Comparison of ENCODE assay signal across 7 cellular contexts in genomic region chr9:127424669-127424986, GRCh38. TPM values are rescaled to one million over a fixed set of nuclear protein-coding genes. Genes with fewer than 3 reads are reported as not detected.
DNase-seq lines count a peak whose midpoint lies in the region; ATAC-seq and TF ChIP-seq lines count a peak whose summit lies in the region.

No MANE protein-coding gene starts in this region.

- H3K4me1 ChIP-seq in foreskin keratinocyte (no peaks in the 10 kb centered on the region), sigmoid colon (peaks cover 0 to 59% (median 38%) of the 10 kb centered on the region in 4 donors)

- DNase-seq in activated CD4-positive, alpha-beta T cell treated with anti-CD3 and anti-CD28 coated beads, Interleukin-2, amount 50 U/mL, for 1 hour, result peak; percentile 38
- DNase-seq in foreskin keratinocyte (peak in 1 of 2 donors; percentile 39), sigmoid colon (no peak), GDM1 (lab: John Stamatoyannopoulos, UW) (no peak)

- peak; percentile 14 for ATAC-seq in GM18858 (IDR thresholded peaks at IDR 0.05; ENCODE audit: unreplicated experiment)
- peak; percentile 20 for ATAC-seq in HG03342 (IDR thresholded peaks at IDR 0.05; ENCODE audit: unreplicated experiment)
- ATAC-seq in foreskin keratinocyte, result no peak
- ATAC-seq in HG03439 (IDR thresholded peaks at IDR 0.05; ENCODE audit: unreplicated experiment), result no peak

- peaks cover 4 to 15% (median 8%) of the 10 kb centered on the region in 4 donors for H3K36me3 ChIP-seq in sigmoid colon

- peak; percentile 32 for TF ChIP-seq CTCF in foreskin keratinocyte (conservative IDR thresholded peaks at IDR 0.05)
- no peak for TF ChIP-seq CTCF in sigmoid colon (IDR thresholded peaks at IDR 0.05)

- intact Hi-C loops in sigmoid colon (cut with DNase I), result loop anchor here (2.0 kb wide), 1 partner anchor 26 kb away; the partner anchor contains the start of genes LRSAM1 and RPL12

- no peaks in the 10 kb centered on the region for H3K9me3 ChIP-seq in sigmoid colon

- 0% methylated on average over 13 of the region's 13 CpGs for WGBS in sigmoid colon, 2 donors

- no peak for TF ChIP-seq POLR2A in sigmoid colon (IDR thresholded peaks at IDR 0.05)

- H3K27me3 ChIP-seq in foreskin keratinocyte (no peaks in the 10 kb centered on the region), sigmoid colon (no peaks in the 10 kb centered on the region)

- TF ChIP-seq EP300 in sigmoid colon (IDR thresholded peaks at IDR 0.05), result no peak

- peak overlapping the region; percentile 59 for H3K27ac ChIP-seq in foreskin keratinocyte
- peak overlapping the region; percentile 89 to 98 (median 91) for H3K27ac ChIP-seq in sigmoid colon

- H3K4me3 ChIP-seq in sigmoid colon, result peak overlapping the region; percentile 59 to 94 (median 78)

RNA-seq across cellular contexts. Expression of gene ZNF79, which starts 0.4 kb away (rescaled TPM):
- total RNA-seq in foreskin keratinocyte (8.5 and 9.8 TPM in 2 replicates), sigmoid colon (10 to 100 TPM; 10.9 to 14.6 (median 13.9) TPM)
- polyA plus RNA-seq in foreskin keratinocyte (3.0 and 4.7 TPM in 2 replicates), sigmoid colon (1 to 10 TPM in 2 of 3 donors, under 1 TPM in 1; 0.60 to 3.5 (median 2.3) TPM)

RNA-seq across cellular contexts. Expression of gene RPL12, which starts 26.6 kb away (rescaled TPM):
- total RNA-seq in foreskin keratinocyte, result 2,227 and 2,321 TPM in 2 replicates
- 3,069 and 3,317 TPM in 2 replicates for polyA plus RNA-seq in foreskin keratinocyte
- total RNA-seq in sigmoid colon, result 1,000 to 10,000 TPM; 2,502 to 5,061 (median 3,494) TPM
- polyA plus RNA-seq in sigmoid colon, result 1,000 to 10,000 TPM; 2,492 to 4,552 (median 2,965) TPM

RNA-seq across cellular contexts. Expression of gene LRSAM1, which starts 26.7 kb away (rescaled TPM):
- 9.8 and 11.0 TPM in 2 replicates for total RNA-seq in foreskin keratinocyte
- 10.5 and 11.1 TPM in 2 replicates for polyA plus RNA-seq in foreskin keratinocyte
- total RNA-seq in sigmoid colon, result 10 to 100 TPM; 17.9 to 54.0 (median 30.2) TPM
- polyA plus RNA-seq in sigmoid colon, result 10 to 100 TPM in 1 of 3 donors, 1 to 10 TPM in 2; 6.9 to 17.4 (median 7.2) TPM

RNA-seq across cellular contexts. Expression of gene SLC2A8, which starts 27.7 kb away (rescaled TPM):
- total RNA-seq in foreskin keratinocyte (13.2 and 14.3 TPM in 2 replicates), sigmoid colon (10 to 100 TPM; 45.1 to 68.7 (median 64.4) TPM)
- polyA plus RNA-seq in foreskin keratinocyte (14.4 and 18.1 TPM in 2 replicates), sigmoid colon (10 to 100 TPM in 2 of 3 donors, 1 to 10 TPM in 1; 7.2 to 19.3 (median 11.8) TPM)

Comparison
In these comparisons a context has a peak if more than half of its experiments do, and no peak if none do; other contexts are left out.
1. ATAC-seq: peak in GM18858 (single experiment) and HG03342 (single experiment); none in foreskin keratinocyte (single experiment) and HG03439 (single experiment).